ENCODE assay signal across 8 cellular contexts in genomic region chr15:98850991-98851776, GRCh38.
DNase-seq lines count a peak whose midpoint lies in the region; ATAC-seq and TF ChIP-seq lines count a peak whose summit lies in the region.

No MANE protein-coding gene starts in this region.

- TF ChIP-seq CTCF in AG10803 (conservative IDR thresholded peaks at IDR 0.05; ENCODE audit: low read length) = peak; percentile 84
- TF ChIP-seq CTCF in epithelial cell of proximal tubule (conservative IDR thresholded peaks at IDR 0.05; ENCODE audit: low read depth, low read length) = peak; percentile 86

- no peaks in the 10 kb centered on the region for H3K27me3 ChIP-seq in mucosa of rectum (ENCODE audit: control insufficient read depth in 2 of 2, insufficient read depth in 2 of 2, low read length in 2 of 2)

- no peaks in the 10 kb centered on the region for H3K9me3 Mint-ChIP-seq in stimulated activated memory B cell treated with anti-CD40 and anti-IgM and Interleukin-4, amounts not matched to agents 10 μg/mL and 1 μg/mL and 100 μg/mL, for 72 hours

- no peaks in the 10 kb centered on the region for H3K36me3 ChIP-seq in mucosa of rectum (ENCODE audit: control insufficient read depth in 2 of 2, insufficient read depth in 2 of 2, low read length in 2 of 2)

- H3K4me1 ChIP-seq in mucosa of rectum (ENCODE audit: control insufficient read depth in 2 of 2, insufficient read depth in 2 of 2, low read length in 2 of 2) = peaks cover 27% of the 10 kb centered on the region in 2 donors

- peaks cover 7% of the 10 kb centered on the region for H3K27me3 Mint-ChIP-seq in stimulated activated memory B cell treated with anti-CD40 and anti-IgM and Interleukin-4, amounts not matched to agents 10 μg/mL and 1 μg/mL and 100 μg/mL, for 72 hours

- peak overlapping the region; percentile 69; the same call in 1 of the 2 replicates for H3K4me3 ChIP-seq in AG10803 (ENCODE audit: low read length)
- H3K4me3 ChIP-seq in epithelial cell of proximal tubule (ENCODE audit: low read depth, low read length) = peak overlapping the region; percentile 66
- H3K4me3 ChIP-seq in mucosa of rectum (ENCODE audit: low read length in 2 of 2) = peak overlapping the region; percentile 73 to 78

- peak overlapping the region; percentile 45 to 74 for H3K27ac ChIP-seq in mucosa of rectum (ENCODE audit: low read depth in 2 of 2, low read length in 2 of 2)

- peak overlapping the region; percentile 84 for H3K4me3 Mint-ChIP-seq in stimulated activated memory B cell treated with anti-CD40 and anti-IgM and Interleukin-4, amounts not matched to agents 10 μg/mL and 1 μg/mL and 100 μg/mL, for 72 hours

- no peaks in the 10 kb centered on the region for H3K36me3 Mint-ChIP-seq in stimulated activated memory B cell treated with anti-CD40 and anti-IgM and Interleukin-4, amounts not matched to agents 10 μg/mL and 1 μg/mL and 100 μg/mL, for 72 hours

- H3K9me3 ChIP-seq in mucosa of rectum (ENCODE audit: control insufficient read depth in 2 of 2, low read length in 2 of 2) = no peaks in the 10 kb centered on the region

- ATAC-seq in GM18909 (IDR thresholded peaks at IDR 0.05; ENCODE audit: poor library complexity, unreplicated experiment) (peak; percentile 55), HG03565 (IDR thresholded peaks at IDR 0.05; ENCODE audit: unreplicated experiment) (peak; percentile 37)
- peak; percentile 62 for ATAC-seq in stimulated activated memory B cell treated with anti-CD40 and anti-IgM and Interleukin-4, amounts not matched to agents 10 μg/mL and 1 μg/mL and 100 μg/mL, for 72 hours

- DNase-seq in AG10803 (ENCODE audit: low read depth) = peak; percentile 73
- DNase-seq in NOMO-1 treated with dmso at 0.1 percent for 144 hours (lab: John Stamatoyannopoulos, UW; ENCODE audit: unreplicated experiment) = peak; percentile 60
- DNase-seq in activated CD8-positive, alpha-beta memory T cell treated with anti-CD3 and anti-CD28 coated beads, Interleukin-2, amount 50 U/mL, for 4 hours = peak; percentile 49
- no peak for DNase-seq in epithelial cell of proximal tubule (ENCODE audit: low read depth)

- H3K4me1 Mint-ChIP-seq in stimulated activated memory B cell treated with anti-CD40 and anti-IgM and Interleukin-4, amounts not matched to agents 10 μg/mL and 1 μg/mL and 100 μg/mL, for 72 hours = peaks cover 40% of the 10 kb centered on the region

- H3K9ac ChIP-seq in mucosa of rectum (ENCODE audit: low read depth in 1 of 2, low read length in 2 of 2) = peak overlapping the region in 1 of 2 donors; percentile 70

- peak overlapping the region; percentile 82 for H3K27ac Mint-ChIP-seq in stimulated activated memory B cell treated with anti-CD40 and anti-IgM and Interleukin-4, amounts not matched to agents 10 μg/mL and 1 μg/mL and 100 μg/mL, for 72 hours
